In genomic region chr22:17836977-17837742, GRCh38 we compare ENCODE assay signal across 12 cellular contexts.
A peak's percentile ranks its signal among the peaks of the same experiment; 100 is the strongest.
DNase-seq lines count a peak whose midpoint lies in the region; TF ChIP-seq lines count a peak whose summit lies in the region.
"Had no signal": no experiment of that assay in that cellular context is flagged by ENCODE, and none has a peak within 500 bp of the region (broad histone marks: within the 10 kb centered on the region; RNA-seq: fewer than 3 reads in every experiment).

No MANE protein-coding gene starts in this region.

- no peak overlapping the region for H2AFZ ChIP-seq in OCI-LY7 (ENCODE audit: low read length)

- DNase-seq in OCI-LY7 (ENCODE audit: low spot score): no peak
- DNase-seq in dorsolateral prefrontal cortex: peak in 3 of 10 donors; percentile 59 to 70 (median 65)
- DNase-seq in kidney tubule cell (ENCODE audit: low spot score): peak; percentile 29
- peak; percentile 60 for DNase-seq in stomach
- DNase-seq in DMS79 treated with DMSO at 0.1 percent for 48 hours (lab: John Stamatoyannopoulos, UW): no peak
- no peak for DNase-seq in germinal center (ENCODE audit: low spot score)
- DNase-seq in UCSD-AML1 (lab: John Stamatoyannopoulos, UW; ENCODE audit: unreplicated experiment): no peak
- DNase-seq in spleen: no peak
- DNase-seq: CD4-positive, CD25-positive, alpha-beta regulatory T cell; NCI-H1930; retina; T-helper 9 cell had no signal

- peaks cover 87% of the 10 kb centered on the region for H3K36me3 ChIP-seq in OCI-LY7 (ENCODE audit: insufficient read depth, low read length)
- peaks cover 4 to 76% (median 64%) of the 10 kb centered on the region in 4 donors for H3K36me3 ChIP-seq in stomach
- peaks cover 0 to 100% (median 46%) of the 10 kb centered on the region in 6 donors for H3K36me3 ChIP-seq in spleen

- no peaks in the 10 kb centered on the region for H3K27me3 ChIP-seq in dorsolateral prefrontal cortex
- no peaks in the 10 kb centered on the region for H3K27me3 ChIP-seq in stomach
- H3K27me3 ChIP-seq in spleen (replicated peaks in 1 of 7): no peaks in the 10 kb centered on the region

- H3K9me3 ChIP-seq in OCI-LY7 (ENCODE audit: low read length) (no peaks in the 10 kb centered on the region), stomach (no peaks in the 10 kb centered on the region), spleen (no peaks in the 10 kb centered on the region)

- H3K4me2 ChIP-seq in OCI-LY7 (ENCODE audit: low read length): no peak overlapping the region

- H4K20me1 ChIP-seq in OCI-LY7 (ENCODE audit: insufficient read depth, low read length): no peaks in the 10 kb centered on the region

- BruUV-seq in OCI-LY7 (replicated peaks; lab: Mats Ljungman, UMichigan): TSS peak; percentile 13

- 41 to 66% (median 62%) methylated on average over 14 of the region's 14 CpGs for WGBS in stomach, 5 donors
- WGBS in spleen, 5 donors: 79 to 84% (median 80%) methylated on average over 14 of the region's 14 CpGs

- H3K4me3 ChIP-seq in OCI-LY7 (ENCODE audit: low read depth, low read length, poor library complexity, severe bottlenecking): no peak overlapping the region
- H3K4me3 ChIP-seq in dorsolateral prefrontal cortex: no peak overlapping the region
- no peak overlapping the region for H3K4me3 ChIP-seq in stomach
- H3K4me3 ChIP-seq in spleen: no peak overlapping the region

- no peak for TF ChIP-seq EP300 in stomach (IDR thresholded peaks at IDR 0.05)

- intact Hi-C loops in OCI-LY7 (cut with micrococcal nuclease; ENCODE audit: unreplicated experiment) (no loop called here), dorsolateral prefrontal cortex (cut with DNase I) (no loop called here), stomach (cut with DNase I; ENCODE audit: low total_unique reads) (no loop called here), spleen (cut with DNase I; ENCODE audit: low total_unique reads) (no loop called here)

- POLR2A ChIA-PET in OCI-LY7 (lab: Charles Lee): no interaction called here

- TF ChIP-seq CTCF in OCI-LY7 (conservative IDR thresholded peaks at IDR 0.05; ENCODE audit: low read length): no peak
- TF ChIP-seq CTCF in dorsolateral prefrontal cortex (IDR thresholded peaks at IDR 0.05 in 54 of 56, conservative IDR thresholded peaks at IDR 0.05 in 2 of 56; ENCODE audit: low read depth in 1 of 56, partially characterized antibody in 56 of 56): no peak
- TF ChIP-seq CTCF in stomach (IDR thresholded peaks at IDR 0.05): no peak
- no peak for TF ChIP-seq CTCF in spleen (IDR thresholded peaks at IDR 0.05 in 8 of 11, conservative IDR thresholded peaks at IDR 0.05 in 3 of 11)

- H3K4me1 ChIP-seq in OCI-LY7 (ENCODE audit: insufficient read depth, low read length, poor library complexity, severe bottlenecking) (no peaks in the 10 kb centered on the region), stomach (peaks cover 5 to 44% (median 16%) of the 10 kb centered on the region in 4 donors), spleen (peaks cover 7 to 34% (median 17%) of the 10 kb centered on the region in 6 donors)

- H3K79me2 ChIP-seq in OCI-LY7 (ENCODE audit: insufficient read depth, low read depth, low read length): no peaks in the 10 kb centered on the region

- CTCF ChIA-PET in OCI-LY7 (lab: Charles Lee; ENCODE audit: unreplicated experiment): no interaction called here

- H3K27ac ChIP-seq in OCI-LY7 (ENCODE audit: low read depth, low read length, poor library complexity, severe bottlenecking) (no peak overlapping the region), dorsolateral prefrontal cortex (peak overlapping the region; percentile 7 to 86 (median 71)), stomach (peak overlapping the region in 4 of 5 donors; percentile 29 to 84 (median 51)), spleen (peak overlapping the region in 3 of 8 donors; percentile 8 to 22 (median 14))

- H3K9me2 ChIP-seq in OCI-LY7 (ENCODE audit: insufficient read depth, low read length): no peaks in the 10 kb centered on the region

- TF ChIP-seq POLR2A in stomach (IDR thresholded peaks at IDR 0.05): no peak
- no peak for TF ChIP-seq POLR2A in spleen (IDR thresholded peaks at IDR 0.05)

Comparison
In these comparisons a context has a peak if more than half of its experiments do, and no peak if none do; other contexts are left out.
1. DNase-seq: peak in kidney tubule cell (single experiment) and stomach (single experiment); none in OCI-LY7 (single experiment), DMS79 treated with DMSO at 0.1 percent for 48 hours (single experiment), germinal center (single experiment), UCSD-AML1 (single experiment) and spleen (single experiment).